8 cellular contexts compared by ENCODE assay signal in the genomic region with DNA sequence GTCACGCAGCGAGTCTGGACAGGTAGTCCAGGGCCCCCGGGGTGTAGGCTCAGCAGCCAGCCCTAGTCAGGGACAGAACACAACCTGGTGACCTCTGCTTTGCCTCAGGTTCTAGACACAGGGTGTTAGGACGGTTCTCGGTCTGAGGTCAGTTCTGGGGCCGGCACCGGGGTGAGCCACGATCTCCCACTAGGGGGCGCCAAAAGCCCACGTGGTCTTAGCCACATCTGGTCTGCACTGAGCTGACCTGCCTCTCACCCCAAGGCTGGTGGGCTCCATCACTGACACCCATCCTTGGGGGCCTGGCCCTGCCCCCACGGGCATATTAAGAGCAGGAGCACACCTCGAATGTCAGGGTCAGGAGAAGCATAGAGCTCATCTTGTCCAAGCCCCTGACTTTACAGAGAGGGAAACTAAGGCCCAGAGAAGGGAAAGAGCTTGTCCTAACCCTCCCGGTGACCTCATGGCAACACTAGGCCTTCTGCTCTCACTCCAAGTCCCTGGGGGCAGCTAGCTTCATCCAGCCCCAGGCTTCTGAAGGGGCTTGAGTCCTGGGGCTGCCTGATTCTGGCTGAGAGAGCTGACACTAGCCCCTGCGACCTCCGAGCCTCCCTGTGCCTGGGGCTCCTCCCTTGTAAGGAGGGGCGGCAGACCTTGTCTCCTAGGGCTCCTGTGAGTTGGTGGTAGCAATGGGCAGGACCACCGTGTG. TPM values are rescaled to one million over a fixed set of nuclear protein-coding genes. Genes with fewer than 3 reads are reported as not detected.
DNase-seq lines count a peak whose midpoint lies in the region; ATAC-seq and TF ChIP-seq lines count a peak whose summit lies in the region.

No MANE protein-coding gene starts in this region.

- no peak overlapping the region; the same call in 2 of the 3 replicates for H2BK15ac ChIP-seq in IMR-90 (ENCODE audit: low read depth, low read length)

- 49% methylated on average over 4 of the region's 17 CpGs; no CpG with 5 or more reads in 1 of the 2 experiments for WGBS in IMR-90 (ENCODE audit: extremely low coverage in 2 of 2, insufficient read length in 1 of 2), 2 experiments

- no peaks in the 10 kb centered on the region for H4K20me1 ChIP-seq in IMR-90 (ENCODE audit: insufficient read depth, low read length)

- POLR2A ChIA-PET in IMR-90 (lab: Charles Lee; ENCODE audit: unreplicated experiment), result no interaction called here

- H3K9me3 ChIP-seq in IMR-90 (ENCODE audit: control insufficient read depth, insufficient read depth, low read length) (no peaks in the 10 kb centered on the region), vagina (no peaks in the 10 kb centered on the region)

- H3K79me1 ChIP-seq in IMR-90 (ENCODE audit: low read depth in 1 of 2, low read length in 2 of 2), result no peaks in the 10 kb centered on the region; a peak in 1 of 4 replicates

- peak overlapping the region; percentile 81 for H2AFZ ChIP-seq in IMR-90 (replicated peaks; ENCODE audit: low read length, poor library complexity)

- no peaks in the 10 kb centered on the region for H3K36me3 ChIP-seq in IMR-90 (ENCODE audit: control insufficient read depth, insufficient read depth, low read length)
- no peaks in the 10 kb centered on the region for H3K36me3 ChIP-seq in vagina

- H2BK120ac ChIP-seq in IMR-90 (ENCODE audit: low read depth, low read length), result no peak overlapping the region

- H2AK5ac ChIP-seq in IMR-90 (ENCODE audit: low read depth, low read length), result peak overlapping the region; percentile 94

- in situ Hi-C loops in IMR-90 (cut with MboI; ENCODE audit: low sequenced_read_pairs), result no loop called here

- H3K27me3 ChIP-seq in IMR-90 (ENCODE audit: control insufficient read depth, insufficient read depth, low read length) (no peaks in the 10 kb centered on the region), vagina (no peaks in the 10 kb centered on the region)

- H2AK9ac ChIP-seq in IMR-90 (replicated peaks; ENCODE audit: low read depth, low read length, poor library complexity), result peak overlapping the region; percentile 94

- peaks cover 4% of the 10 kb centered on the region; the same call in 1 of the 2 replicates for H3K9me1 ChIP-seq in IMR-90 (ENCODE audit: insufficient read depth, low read length)

- no peak overlapping the region for H3K9ac ChIP-seq in IMR-90 (ENCODE audit: low read depth, low read length)

- no peak overlapping the region; the same call in 1 of the 2 replicates for H2BK20ac ChIP-seq in IMR-90 (ENCODE audit: low read depth, low read length)

- DNase-seq in C1 segment of cervical spinal cord (lab: John Stamatoyannopoulos, UW), result peak in 10 of 14 donors; percentile 7 to 72 (median 30)
- DNase-seq in GM19240 (ENCODE audit: insufficient read length, low spot score), result peak; percentile 89
- peak; percentile 50 for DNase-seq in IMR-90
- peak; percentile 81 for DNase-seq in SK-N-DZ (ENCODE audit: low spot score)
- DNase-seq in activated gamma-delta T cell treated with Interleukin-2 at 50 U/mL for 16 hours, result peak; percentile 81
- DNase-seq in glomerular visceral epithelial cell (ENCODE audit: extremely low spot score), result peak; percentile 77
- DNase-seq in pons (ENCODE audit: low spot score), result peak; percentile 26
- DNase-seq in vagina (ENCODE audit: extremely low spot score in 2 of 2), result no peak

- peak overlapping the region; percentile 19; the same call in 1 of the 2 replicates for H4K91ac ChIP-seq in IMR-90 (ENCODE audit: insufficient read depth, low read depth, low read length)

- peak overlapping the region; percentile 10 to 47; a peak in 2 of 4 replicates for H4K8ac ChIP-seq in IMR-90 (ENCODE audit: low read depth in 2 of 2, low read length in 2 of 2)

- peak overlapping the region; percentile 15 for H3K4ac ChIP-seq in IMR-90 (ENCODE audit: low read depth, low read length)

- no peak overlapping the region for H4K5ac ChIP-seq in IMR-90 (ENCODE audit: low read depth, low read length)

- no peak overlapping the region for H2BK5ac ChIP-seq in IMR-90 (ENCODE audit: low read depth, low read length, poor library complexity, severe bottlenecking)

- TF ChIP-seq CTCF in IMR-90 (conservative IDR thresholded peaks at IDR 0.05; ENCODE audit: low read depth, low read length) (peak; percentile 92), vagina (IDR thresholded peaks at IDR 0.05) (peak; percentile 65 to 81 (median 81))

- no TSS peak for BruUV-seq in IMR-90 (replicated peaks; lab: Mats Ljungman, UMichigan)

- TF ChIP-seq POLR2A in IMR-90 (IDR thresholded peaks at IDR 0.05; ENCODE audit: low read depth, low read length), result 0 out of 2 replicates have a peak, but pooled peaks have one; percentile 39
- no peak for TF ChIP-seq POLR2A in vagina (IDR thresholded peaks at IDR 0.05)

- no peak overlapping the region for H3K4me3 ChIP-seq in IMR-90 (ENCODE audit: insufficient read depth, low read depth, low read length)
- H3K4me3 ChIP-seq in vagina, result no peak overlapping the region

- peak; percentile 94 for TF ChIP-seq RAD21 in IMR-90 (IDR thresholded peaks at IDR 0.05; ENCODE audit: low read length)

- H3K23ac ChIP-seq in IMR-90 (ENCODE audit: low read depth, low read length), result no peak overlapping the region

- no peak overlapping the region for H3K4me2 ChIP-seq in IMR-90 (ENCODE audit: low read depth, low read length)

- CTCF ChIA-PET in IMR-90 (lab: Yijun Ruan, JAX), result interaction anchor here (0.6 to 0.7 kb wide), 4 partner anchors 13 to 41 kb away, joined by 3 to 5 read pairs (median 4); no protein-coding TSS in a partner anchor

- dilution Hi-C loops in IMR-90 (cut with HindIII; ENCODE audit: low sequenced_read_pairs, unreplicated experiment), result no loop called here

- no peak overlapping the region for H3K27ac ChIP-seq in IMR-90 (ENCODE audit: insufficient read depth, low read length)
- H3K27ac ChIP-seq in vagina, result no peak overlapping the region

- peak; percentile 93 for ATAC-seq in IMR-90 (ENCODE audit: low read depth)

- intact Hi-C loops in IMR-90 (cut with micrococcal nuclease), result loop anchor here (2.0 kb wide), 1 partner anchor 44 kb away; the partner anchor contains the start of gene FAM83G
- intact Hi-C loops in vagina (cut with DNase I), result no loop called here

- no peak overlapping the region for H3K56ac ChIP-seq in IMR-90 (ENCODE audit: extremely low read depth, insufficient read depth, low read length)

- no peak overlapping the region for H3K18ac ChIP-seq in IMR-90 (ENCODE audit: low read depth, low read length)

- H3K4me1 ChIP-seq in IMR-90 (ENCODE audit: control insufficient read depth, insufficient read depth, low read length), result peaks cover 12% of the 10 kb centered on the region
- H3K4me1 ChIP-seq in vagina, result no peaks in the 10 kb centered on the region

- H3K14ac ChIP-seq in IMR-90 (replicated peaks; ENCODE audit: low read depth, low read length), result no peak overlapping the region

TF ChIP-seq in IMR-90, 13 proteins besides CTCF, POLR2A, EP300 and RAD21:
- TF ChIP-seq SMC3 (IDR thresholded peaks at IDR 0.05; ENCODE audit: low read depth, low read length) (peak; percentile 83), CHD1 (IDR thresholded peaks at IDR 0.05; ENCODE audit: low read depth, low read length) (no peak)
- TF ChIP-seq, protein P1, sequence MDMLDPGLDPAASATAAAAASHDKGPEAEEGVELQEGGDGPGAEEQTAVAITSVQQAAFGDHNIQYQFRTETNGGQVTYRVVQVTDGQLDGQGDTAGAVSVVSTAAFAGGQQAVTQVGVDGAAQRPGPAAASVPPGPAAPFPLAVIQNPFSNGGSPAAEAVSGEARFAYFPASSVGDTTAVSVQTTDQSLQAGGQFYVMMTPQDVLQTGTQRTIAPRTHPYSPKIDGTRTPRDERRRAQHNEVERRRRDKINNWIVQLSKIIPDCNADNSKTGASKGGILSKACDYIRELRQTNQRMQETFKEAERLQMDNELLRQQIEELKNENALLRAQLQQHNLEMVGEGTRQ (IDR thresholded peaks at IDR 0.05; ENCODE audit: low read depth, low read length), result peak; percentile 74

RNA-seq across cellular contexts. Expression of gene SLC5A10, which starts 9.0 kb away (rescaled TPM):
- not detected in 2 replicates for total RNA-seq in IMR-90 (2012; rRNA removed)
- polyA plus RNA-seq in IMR-90 (2012; rRNA removed), result not detected in 2 replicates
- polyA plus RNA-seq in IMR-90 (2012; cell fraction: cytosol; rRNA removed), result not detected in 2 replicates
- polyA plus RNA-seq in IMR-90 (2012; cell fraction: nucleus; rRNA removed; ENCODE audit: low replicate concordance), result 0.04 TPM in 1 of 2 replicates, not detected in the other
- 0.51 TPM in 1 of 2 replicates, not detected in the other for polyA plus RNA-seq in SK-N-DZ (2014; cell fraction: cytosol; rRNA removed)
- polyA plus RNA-seq in SK-N-DZ (2014; cell fraction: nucleus; rRNA removed), result 0.09 TPM in 1 of 2 replicates, not detected in the other
- total RNA-seq in vagina, result not detected

RNA-seq across cellular contexts. Expression of gene FAM83G, which starts 43.6 kb away (rescaled TPM):
- total RNA-seq in IMR-90 (2012; rRNA removed), result 9.5 and 10.3 TPM in 2 replicates
- polyA plus RNA-seq in IMR-90 (2012; rRNA removed), result 12.6 and 14.1 TPM in 2 replicates
- 7.5 and 10.0 TPM in 2 replicates for polyA plus RNA-seq in IMR-90 (2012; cell fraction: cytosol; rRNA removed)
- 16.3 and 36.3 TPM in 2 replicates for polyA plus RNA-seq in IMR-90 (2012; cell fraction: nucleus; rRNA removed; ENCODE audit: low replicate concordance)
- polyA plus RNA-seq in SK-N-DZ (2014; cell fraction: cytosol; rRNA removed), result 0.08 TPM in 1 of 2 replicates, not detected in the other
- polyA plus RNA-seq in SK-N-DZ (2014; cell fraction: nucleus; rRNA removed), result not detected in 2 replicates
- 36.1 TPM for total RNA-seq in vagina

Comparison
In these comparisons a context has a peak if more than half of its experiments do, and no peak if none do; other contexts are left out.
1. DNase-seq: peak in C1 segment of cervical spinal cord (10 of 14), GM19240 (single experiment), IMR-90 (single experiment), SK-N-DZ (single experiment), activated gamma-delta T cell treated with Interleukin-2 at 50 U/mL for 16 hours (single experiment), glomerular visceral epithelial cell (single experiment) and pons (single experiment); none in vagina (0 of 2).